Comparison of ENCODE assay signal across 1 cellular context in the genomic region with DNA sequence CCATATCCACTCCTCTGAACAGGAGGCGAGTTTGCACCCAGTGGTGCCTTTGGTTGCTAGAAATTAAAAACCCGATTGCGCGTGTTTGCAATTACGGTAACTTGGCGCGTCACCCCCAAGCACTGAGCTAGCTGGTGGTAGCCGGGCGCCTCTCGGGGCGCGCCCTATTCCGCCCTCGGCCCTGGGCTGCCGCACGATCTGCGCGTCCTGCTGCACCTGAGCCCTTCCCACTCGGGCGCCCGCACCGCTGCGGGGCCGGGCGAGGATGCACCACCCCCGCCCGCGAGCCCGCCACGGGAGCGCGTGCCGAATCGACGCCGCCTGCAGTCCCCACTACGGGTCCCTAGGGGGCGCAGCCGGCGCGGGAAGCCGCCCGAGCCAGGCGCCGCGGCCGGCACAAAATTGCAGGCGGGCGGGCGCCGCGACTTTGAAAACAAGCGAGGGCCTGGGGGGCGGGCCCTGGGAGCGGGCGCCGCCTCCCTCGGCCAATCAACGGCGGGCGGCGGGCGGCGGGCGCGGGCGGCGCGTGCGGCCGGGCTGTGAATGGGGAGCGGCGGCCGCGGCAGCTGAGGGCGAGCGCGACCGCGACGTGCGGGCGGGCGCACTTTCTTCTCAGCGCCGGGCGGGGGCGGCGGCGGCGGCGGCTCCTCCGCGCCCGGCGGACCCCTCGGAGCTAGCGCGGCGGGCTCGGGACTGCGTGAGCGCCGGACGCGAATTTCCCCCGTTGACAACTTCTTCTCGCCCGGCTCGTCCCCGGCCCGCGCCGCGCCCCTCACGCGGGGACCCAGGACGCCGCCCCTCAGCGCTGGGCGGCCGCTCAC.
TF ChIP-seq lines count a peak whose summit lies in the region.

A gene with protein sequence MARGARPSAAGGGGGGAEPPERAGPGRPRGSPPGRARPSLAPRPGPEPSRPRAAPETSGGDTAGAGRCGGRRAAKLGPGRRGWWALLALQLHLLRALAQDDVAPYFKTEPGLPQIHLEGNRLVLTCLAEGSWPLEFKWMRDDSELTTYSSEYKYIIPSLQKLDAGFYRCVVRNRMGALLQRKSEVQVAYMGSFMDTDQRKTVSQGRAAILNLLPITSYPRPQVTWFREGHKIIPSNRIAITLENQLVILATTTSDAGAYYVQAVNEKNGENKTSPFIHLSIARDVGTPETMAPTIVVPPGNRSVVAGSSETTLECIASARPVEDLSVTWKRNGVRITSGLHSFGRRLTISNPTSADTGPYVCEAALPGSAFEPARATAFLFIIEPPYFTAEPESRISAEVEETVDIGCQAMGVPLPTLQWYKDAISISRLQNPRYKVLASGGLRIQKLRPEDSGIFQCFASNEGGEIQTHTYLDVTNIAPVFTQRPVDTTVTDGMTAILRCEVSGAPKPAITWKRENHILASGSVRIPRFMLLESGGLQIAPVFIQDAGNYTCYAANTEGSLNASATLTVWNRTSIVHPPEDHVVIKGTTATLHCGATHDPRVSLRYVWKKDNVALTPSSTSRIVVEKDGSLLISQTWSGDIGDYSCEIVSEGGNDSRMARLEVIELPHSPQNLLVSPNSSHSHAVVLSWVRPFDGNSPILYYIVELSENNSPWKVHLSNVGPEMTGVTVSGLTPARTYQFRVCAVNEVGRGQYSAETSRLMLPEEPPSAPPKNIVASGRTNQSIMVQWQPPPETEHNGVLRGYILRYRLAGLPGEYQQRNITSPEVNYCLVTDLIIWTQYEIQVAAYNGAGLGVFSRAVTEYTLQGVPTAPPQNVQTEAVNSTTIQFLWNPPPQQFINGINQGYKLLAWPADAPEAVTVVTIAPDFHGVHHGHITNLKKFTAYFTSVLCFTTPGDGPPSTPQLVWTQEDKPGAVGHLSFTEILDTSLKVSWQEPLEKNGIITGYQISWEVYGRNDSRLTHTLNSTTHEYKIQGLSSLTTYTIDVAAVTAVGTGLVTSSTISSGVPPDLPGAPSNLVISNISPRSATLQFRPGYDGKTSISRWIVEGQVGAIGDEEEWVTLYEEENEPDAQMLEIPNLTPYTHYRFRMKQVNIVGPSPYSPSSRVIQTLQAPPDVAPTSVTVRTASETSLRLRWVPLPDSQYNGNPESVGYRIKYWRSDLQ (N-terminal part only) (plus strand): TSS at position 602 of the 821 bp plus-strand sequence. CDS start 335 bp downstream, outside the sequence.

TF ChIP-seq in SK-N-SH, 30 proteins besides CTCF, POLR2A, EP300 and RAD21:
- TF ChIP-seq MXI1 (IDR thresholded peaks at IDR 0.05; ENCODE audit: low read depth, low read length) (peak; percentile 77), GATA2 (CRISPR knock-in tag; IDR thresholded peaks at IDR 0.05) (0 out of 2 replicates have a peak, but pooled peaks have one; percentile 13), TEAD4 (IDR thresholded peaks at IDR 0.05; ENCODE audit: borderline replicate concordance, insufficient read depth) (peak; percentile 30; the same call in 1 of the 2 replicates), SMC3 (IDR thresholded peaks at IDR 0.05; ENCODE audit: low read depth, low read length) (peak; percentile 61), CHD2 (IDR thresholded peaks at IDR 0.05; ENCODE audit: low read length, partially characterized antibody) (peak; percentile 43), FOXJ3 (CRISPR knock-in tag; IDR thresholded peaks at IDR 0.05) (no peak), FOSL2 (IDR thresholded peaks at IDR 0.05; ENCODE audit: borderline replicate concordance, low read depth) (no peak), TAF1 (IDR thresholded peaks at IDR 0.05; ENCODE audit: borderline replicate concordance, low read depth, low read length) (no peak)
- TF ChIP-seq, protein P1, sequence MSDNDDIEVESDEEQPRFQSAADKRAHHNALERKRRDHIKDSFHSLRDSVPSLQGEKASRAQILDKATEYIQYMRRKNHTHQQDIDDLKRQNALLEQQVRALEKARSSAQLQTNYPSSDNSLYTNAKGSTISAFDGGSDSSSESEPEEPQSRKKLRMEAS (IDR thresholded peaks at IDR 0.05; ENCODE audit: low read depth) = peak; percentile 92
